In the genomic region with DNA sequence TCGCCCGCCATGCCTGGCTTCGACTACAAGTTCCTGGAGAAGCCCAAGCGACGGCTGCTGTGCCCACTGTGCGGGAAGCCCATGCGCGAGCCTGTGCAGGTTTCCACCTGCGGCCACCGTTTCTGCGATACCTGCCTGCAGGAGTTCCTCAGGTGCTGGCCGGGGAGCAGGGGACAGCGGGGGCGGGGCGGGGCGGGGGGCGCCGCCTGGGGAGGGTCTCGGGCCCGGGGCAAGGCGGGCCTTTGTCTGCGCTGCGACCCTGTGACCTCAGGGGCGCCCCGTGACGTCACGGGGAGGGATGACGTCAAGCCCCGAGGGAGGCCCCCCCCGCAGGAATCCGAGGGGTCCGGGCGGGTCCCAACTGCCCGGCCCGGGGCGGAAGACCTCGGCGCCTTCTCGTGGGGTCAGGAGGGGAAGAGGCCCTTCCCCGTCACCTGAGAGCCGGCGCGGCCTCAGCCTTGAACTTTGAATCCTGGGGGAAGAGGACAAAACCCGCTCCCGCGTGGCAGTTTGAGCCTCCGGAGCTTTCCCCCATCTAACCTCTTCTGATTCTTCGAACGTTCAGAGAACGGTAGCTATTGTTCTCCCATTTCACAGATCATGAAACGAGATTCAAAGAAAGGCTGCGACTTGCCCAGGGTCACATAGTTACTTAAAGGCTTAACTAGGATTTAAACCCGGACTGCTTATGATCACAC, we compare ENCODE assay signal across 8 cellular contexts. TPM values are rescaled to one million over a fixed set of nuclear protein-coding genes. Genes with fewer than 3 reads are reported as not detected.
DNase-seq lines count a peak whose midpoint lies in the region; ATAC-seq and TF ChIP-seq lines count a peak whose summit lies in the region.

No MANE protein-coding gene starts in this region.

- H3K4me3 ChIP-seq in heart left ventricle = peak overlapping the region; percentile 56 to 89 (median 76)

- H3K9me3 ChIP-seq in heart left ventricle = no peaks in the 10 kb centered on the region

- intact Hi-C loops in heart left ventricle (cut with DNase I) = loop anchor here in 2 of 10 donors (2.0 kb wide), 1 partner anchor 15 kb away; a partner anchor contains a TSS

- TF ChIP-seq POLR2A in heart left ventricle (IDR thresholded peaks at IDR 0.05) = no peak

- no peaks in the 10 kb centered on the region for H3K9me3 Mint-ChIP-seq in activated naive CD4-positive, alpha-beta T cell treated with anti-CD3 and anti-CD28 coated beads, Interleukin-2, amount 50 U/mL, for 72 hours
- H3K9me3 Mint-ChIP-seq in progenitor cell of endocrine pancreas (ENCODE audit: low read depth) = no peaks in the 10 kb centered on the region

- no peaks in the 10 kb centered on the region for H3K27me3 Mint-ChIP-seq in progenitor cell of endocrine pancreas

- ATAC-seq in HG02973 (IDR thresholded peaks at IDR 0.05; ENCODE audit: unreplicated experiment) (peak; percentile 28), heart left ventricle (peak in 3 of 4 donors; percentile 1 to 37 (median 16)), GM21619 (IDR thresholded peaks at IDR 0.05; ENCODE audit: unreplicated experiment) (no peak)
- peak; percentile 35 to 40 for ATAC-seq in activated naive CD4-positive, alpha-beta T cell treated with anti-CD3 and anti-CD28 coated beads, Interleukin-2, amount 50 U/mL, for 72 hours

- 2 to 3% (median 3%) methylated on average over 44 to 53 of the region's 53 CpGs for WGBS in heart left ventricle, 4 donors

- in situ Hi-C loops in GM13977 (cut with MboI; ENCODE audit: low pct_unique_long_range_greater_than_20kb, low sequenced_read_pairs, unreplicated experiment) = no loop called here

- H3K27ac Mint-ChIP-seq in activated naive CD4-positive, alpha-beta T cell treated with anti-CD3 and anti-CD28 coated beads, Interleukin-2, amount 50 U/mL, for 72 hours = peak overlapping the region; percentile 86 to 90
- H3K27ac Mint-ChIP-seq in progenitor cell of endocrine pancreas = peak overlapping the region; percentile 99

- H3K36me3 Mint-ChIP-seq in activated naive CD4-positive, alpha-beta T cell treated with anti-CD3 and anti-CD28 coated beads, Interleukin-2, amount 50 U/mL, for 72 hours = peaks cover 20 to 38% of the 10 kb centered on the region in 2 donors
- H3K36me3 Mint-ChIP-seq in progenitor cell of endocrine pancreas (ENCODE audit: insufficient read depth) = peaks cover 9% of the 10 kb centered on the region

- no peaks in the 10 kb centered on the region for H3K27me3 ChIP-seq in heart left ventricle

- peaks cover 0 to 17% (median 1%) of the 10 kb centered on the region in 9 donors for H3K36me3 ChIP-seq in heart left ventricle

- H3K4me1 ChIP-seq in heart left ventricle = peaks cover 0 to 58% (median 32%) of the 10 kb centered on the region in 12 donors

- peak overlapping the region; percentile 91 for H3K4me3 Mint-ChIP-seq in progenitor cell of endocrine pancreas (ENCODE audit: low read depth)

- H3K4me1 Mint-ChIP-seq in progenitor cell of endocrine pancreas (ENCODE audit: low read depth) = peaks cover 24% of the 10 kb centered on the region

- peak overlapping the region in 11 of 12 donors; percentile 51 to 88 (median 86) for H3K27ac ChIP-seq in heart left ventricle

- DNase-seq in GM13977 (ENCODE audit: low spot score) (peak; percentile 81), RPMI8226 (peak; percentile 63), heart left ventricle (peak in 2 of 5 donors; percentile 43 to 65), progenitor cell of endocrine pancreas (ENCODE audit: low spot score, unreplicated experiment) (peak; percentile 82), NOMO-1 treated with DMSO at 0.1 percent for 48 hours (lab: John Stamatoyannopoulos, UW; ENCODE audit: unreplicated experiment) (no peak)
- DNase-seq in activated naive CD4-positive, alpha-beta T cell treated with anti-CD3 and anti-CD28 coated beads, Interleukin-2, amount 50 U/mL, for 72 hours (ENCODE audit: low spot score in 2 of 2) = peak; percentile 57 to 75

- TF ChIP-seq CTCF in GM13977 (IDR thresholded peaks at IDR 0.05; ENCODE audit: extremely low read depth, insufficient read depth, missing control alignments) = no peak
- no peak for TF ChIP-seq CTCF in heart left ventricle (IDR thresholded peaks at IDR 0.05)
- no peak for TF ChIP-seq CTCF in progenitor cell of endocrine pancreas (IDR thresholded peaks at IDR 0.05; ENCODE audit: unreplicated experiment)

RNA-seq across cellular contexts. Expression of a gene that starts 0.4 kb away (rescaled TPM):
- 100 to 1,000 TPM in 1 of 2 donors, 10 to 100 TPM in 1; 88.3 to 168 TPM for total RNA-seq in activated naive CD4-positive, alpha-beta T cell treated with anti-CD3 and anti-CD28 coated beads, Interleukin-2, amount 50 U/mL, for 72 hours
- total RNA-seq in heart left ventricle (10 to 100 TPM in 1 of 9 donors, 1 to 10 TPM in 8; 1.5 to 11.5 (median 2.7) TPM), progenitor cell of endocrine pancreas (254 and 260 TPM in 2 replicates)
- polyA plus RNA-seq in heart left ventricle = 1 to 10 TPM; 1.9 to 4.5 TPM

RNA-seq across cellular contexts. Expression of a gene that starts 15.7 kb away (rescaled TPM):
- total RNA-seq in activated naive CD4-positive, alpha-beta T cell treated with anti-CD3 and anti-CD28 coated beads, Interleukin-2, amount 50 U/mL, for 72 hours = 1 to 10 TPM; 5.3 to 6.4 TPM
- total RNA-seq in heart left ventricle (1 to 10 TPM in 5 of 9 donors, under 1 TPM in 4; 0.28 to 2.8 (median 1.2) TPM), progenitor cell of endocrine pancreas (15.4 and 16.8 TPM in 2 replicates)
- polyA plus RNA-seq in heart left ventricle = 1 to 10 TPM; 1.0 to 1.1 TPM

RNA-seq across cellular contexts. Expression of a gene that starts 18.2 kb away (rescaled TPM):
- total RNA-seq in activated naive CD4-positive, alpha-beta T cell treated with anti-CD3 and anti-CD28 coated beads, Interleukin-2, amount 50 U/mL, for 72 hours = 10 to 100 TPM in 1 of 2 donors, 1 to 10 TPM in 1; 4.4 to 10.2 TPM
- total RNA-seq in heart left ventricle (1 to 10 TPM in 7 of 9 donors, under 1 TPM in 2; 0.52 to 4.8 (median 1.7) TPM), progenitor cell of endocrine pancreas (14.0 and 15.5 TPM in 2 replicates)
- polyA plus RNA-seq in heart left ventricle = 10 to 100 TPM in 1 of 2 donors, 1 to 10 TPM in 1; 2.5 to 11.7 TPM

RNA-seq across cellular contexts. Expression of a gene that starts 24.5 kb away (rescaled TPM):
- total RNA-seq in activated naive CD4-positive, alpha-beta T cell treated with anti-CD3 and anti-CD28 coated beads, Interleukin-2, amount 50 U/mL, for 72 hours = 1,000 to 10,000 TPM; 2,221 to 2,736 TPM
- 1,000 to 10,000 TPM in 1 of 9 donors, 100 to 1,000 TPM in 8; 255 to 1,006 (median 869) TPM for total RNA-seq in heart left ventricle
- polyA plus RNA-seq in heart left ventricle = 1,000 to 10,000 TPM in 1 of 2 donors, 100 to 1,000 TPM in 1; 458 to 1,439 TPM
- total RNA-seq in progenitor cell of endocrine pancreas = 1,486 and 1,562 TPM in 2 replicates

RNA-seq across cellular contexts. Expression of a gene that starts 26.6 kb away (rescaled TPM):
- total RNA-seq in activated naive CD4-positive, alpha-beta T cell treated with anti-CD3 and anti-CD28 coated beads, Interleukin-2, amount 50 U/mL, for 72 hours = 10 to 100 TPM; 20.5 to 46.4 TPM
- total RNA-seq in heart left ventricle = 10 to 100 TPM; 11.5 to 31.7 (median 14.9) TPM
- polyA plus RNA-seq in heart left ventricle = 10 to 100 TPM; 17.7 to 25.1 TPM
- 147 and 150 TPM in 2 replicates for total RNA-seq in progenitor cell of endocrine pancreas

Comparison
In these comparisons a context has a peak if more than half of its experiments do, and no peak if none do; other contexts are left out.
1. RNA of a gene that starts 0.4 kb away (total RNA-seq): 254 to 260 TPM in progenitor cell of endocrine pancreas and 88.3 to 168 TPM in activated naive CD4-positive, alpha-beta T cell treated with anti-CD3 and anti-CD28 coated beads, Interleukin-2, amount 50 U/mL, for 72 hours; 1.5 to 11.5 TPM in heart left ventricle; every median in the first group is over 4 times any median in the second.